28 cellular contexts compared by ENCODE assay signal in genomic region chr1:113593550-113594288, GRCh38.
DNase-seq lines count a peak whose midpoint lies in the region; ATAC-seq, FAIRE-seq and TF ChIP-seq lines count a peak whose summit lies in the region.
"Had no signal": no experiment of that assay in that cellular context is flagged by ENCODE, and none has a peak within 500 bp of the region (broad histone marks: within the 10 kb centered on the region; RNA-seq: fewer than 3 reads in every experiment).

No MANE protein-coding gene starts in this region.

- no peak for TF ChIP-seq POLR2A in sigmoid colon (IDR thresholded peaks at IDR 0.05)

- H3K79me2 ChIP-seq in SK-N-SH (ENCODE audit: insufficient read depth) = no peaks in the 10 kb centered on the region

- no peaks in the 10 kb centered on the region for H4K20me1 ChIP-seq in SK-N-SH (ENCODE audit: insufficient read depth)
- H4K20me1 ChIP-seq: BLaER1 had no signal

- peak; percentile 1 for DNase-seq in NCI-H345 treated with DMSO at 0.1 percent for 48 hours (lab: John Stamatoyannopoulos, UW; ENCODE audit: unreplicated experiment)
- DNase-seq in NCI-H345 (lab: John Stamatoyannopoulos, UW) = no peak
- peak; percentile 37 for DNase-seq in SK-N-SH
- DNase-seq in sigmoid colon = no peak
- no peak for DNase-seq in GM19239 (ENCODE audit: insufficient read length, low spot score)
- DNase-seq: 8988T; ACHN; CD4-positive, CD25-positive, alpha-beta regulatory T cell; GM23248; Kasumi-1; NCI-H1105 treated with DMSO at 0.1 percent for 48 hours; NCI-H1694; NCI-H2029 treated with DMSO at 0.1 percent for 48 hours; NCI-H2171; NCI-H226; NCI-H524; NCI-H774; NK-92 treated with Interleukin-12 subunit alpha and Interleukin-12 subunit beta, amount 100 ng/mL, for 24 hours; Right ventricle myocardium superior; RPMI8226; T-helper 1 cell had no signal

- TF ChIP-seq EP300 in SK-N-SH (IDR thresholded peaks at IDR 0.05; ENCODE audit: borderline replicate concordance in 1 of 2, low read depth in 1 of 2, low read length in 1 of 2) (0 out of 4 replicates have a peak, but pooled peaks of 1 of the 2 experiments have one; percentile 45), sigmoid colon (IDR thresholded peaks at IDR 0.05) (no peak)

- WGBS in SK-N-SH (ENCODE audit: low lambda C conversion rate) = 40% methylated on average over 4 of the region's 4 CpGs
- 89 to 91% methylated on average over 4 of the region's 4 CpGs for WGBS in sigmoid colon, 2 donors

- peaks cover 0 to 11% of the 10 kb centered on the region in 2 experiments; a peak in 2 of 4 replicates for H3K4me1 ChIP-seq in SK-N-SH (ENCODE audit: control insufficient read depth in 1 of 2, insufficient read depth in 2 of 2, low read depth in 1 of 2, low read length in 1 of 2)
- H3K4me1 ChIP-seq in sigmoid colon = peaks cover 0 to 15% (median 8%) of the 10 kb centered on the region in 4 donors
- H3K4me1 ChIP-seq: BLaER1, HAP-1 had no signal

- TF ChIP-seq CTCF in SK-N-SH (IDR thresholded peaks at IDR 0.05) = no peak
- TF ChIP-seq CTCF in sigmoid colon (IDR thresholded peaks at IDR 0.05) = no peak

- POLR2A ChIA-PET in SK-N-SH (lab: Yijun Ruan, JAX) = no interaction called here

- H3K27me3 ChIP-seq in SK-N-SH (ENCODE audit: insufficient read depth) (no peaks in the 10 kb centered on the region), sigmoid colon (no peaks in the 10 kb centered on the region)
- H3K27me3 ChIP-seq: BLaER1, SJSA1 had no signal

- H3K9me3 ChIP-seq in SK-N-SH (peaks cover 11% of the 10 kb centered on the region; the same call in 1 of the 2 replicates), sigmoid colon (no peaks in the 10 kb centered on the region)
- H3K9me3 ChIP-seq: HAP-1 had no signal

- H3K9me2 ChIP-seq in SK-N-SH = no peaks in the 10 kb centered on the region; the same call in 1 of the 2 replicates

- peak overlapping the region; percentile 73 for H3K4me2 ChIP-seq in SK-N-SH
- H3K4me2 ChIP-seq: BLaER1 had no signal

- intact Hi-C loops in sigmoid colon (cut with DNase I) = no loop called here

- H3K27ac ChIP-seq in SK-N-SH (ENCODE audit: low read depth in 2 of 2, low read length in 1 of 2) = peak overlapping the region; percentile 25 to 84; a peak in 2 of 4 replicates
- H3K27ac ChIP-seq in sigmoid colon = peak overlapping the region in 3 of 4 donors; percentile 13 to 48 (median 47)
- H3K27ac ChIP-seq: BLaER1, GM23248, SJSA1 had no signal

- ATAC-seq in GM19023 (IDR thresholded peaks at IDR 0.05; ENCODE audit: unreplicated experiment) (no peak), HG02678 (IDR thresholded peaks at IDR 0.05; ENCODE audit: unreplicated experiment) (no peak)

- H3K4me3 ChIP-seq in SK-N-SH (ENCODE audit: low read depth in 2 of 2, low read length in 1 of 2) (peak overlapping the region; percentile 30 to 43; a peak in 2 of 4 replicates), sigmoid colon (peak overlapping the region in 3 of 4 donors; percentile 3 to 26 (median 4))
- H3K4me3 ChIP-seq: BLaER1, GM23248, HAP-1, SJSA1 had no signal

- CTCF ChIA-PET in SK-N-SH (lab: Yijun Ruan, JAX) = interaction anchor here (0.7 to 1.4 kb wide), 3 partner anchors 83 to 521 kb away, joined by 3 read pairs; partner anchors contain the start of gene LRIG2

- FAIRE-seq in endometrium (lab: Jason Lieb, UNC) = peak; percentile 60
- FAIRE-seq in GM19239 (lab: Jason Lieb, UNC) = no peak
- FAIRE-seq: D721Med had no signal

- H3K9ac ChIP-seq in SK-N-SH = peak overlapping the region; percentile 50; the same call in 1 of the 2 replicates
- H3K9ac ChIP-seq: BLaER1, GM23248 had no signal

- no peak overlapping the region for H2AFZ ChIP-seq in SK-N-SH (ENCODE audit: low read depth)
- H2AFZ ChIP-seq: GM23248 had no signal

- no peak for TF ChIP-seq RAD21 in SK-N-SH (IDR thresholded peaks at IDR 0.05; ENCODE audit: low read length)

- H3K36me3 ChIP-seq in SK-N-SH (replicated peaks in 1 of 2; ENCODE audit: control insufficient read depth in 1 of 2, insufficient read depth in 2 of 2, low read length in 1 of 2) = peaks cover 49 to 62% of the 10 kb centered on the region in 2 experiments
- peaks cover 0 to 22% (median 4%) of the 10 kb centered on the region in 4 donors for H3K36me3 ChIP-seq in sigmoid colon
- H3K36me3 ChIP-seq: HAP-1 had no signal

- H3F3A ChIP-seq in SK-N-SH (replicated peaks; ENCODE audit: insufficient read depth) = no peaks in the 10 kb centered on the region

TF ChIP-seq in SK-N-SH, 30 proteins besides CTCF, POLR2A, EP300 and RAD21:
- TF ChIP-seq PBX3 (IDR thresholded peaks at IDR 0.05) (peak; percentile 59), TCF12 (IDR thresholded peaks at IDR 0.05) (peak; percentile 52; the same call in 1 of the 2 replicates), ELF1 (IDR thresholded peaks at IDR 0.05) (no peak)
TF ChIP-seq in SK-N-SH: peak in this region for 2.

Comparison
In these comparisons a context has a peak if more than half of its experiments do, and no peak if none do; other contexts are left out.
1. DNase-seq: peak in NCI-H345 treated with DMSO at 0.1 percent for 48 hours (single experiment) and SK-N-SH (single experiment); none in NCI-H345 (single experiment), sigmoid colon (single experiment) and GM19239 (single experiment).